In genomic region chr6:21371676-21372161, GRCh38 we compare ENCODE assay signal across 13 cellular contexts.
DNase-seq lines count a peak whose midpoint lies in the region; ATAC-seq, FAIRE-seq and TF ChIP-seq lines count a peak whose summit lies in the region.
"Had no signal": no experiment of that assay in that cellular context is flagged by ENCODE, and none has a peak within 500 bp of the region (broad histone marks: within the 10 kb centered on the region; RNA-seq: fewer than 3 reads in every experiment).

No MANE protein-coding gene starts in this region.

- H3K27me3 ChIP-seq in uterus, result no peaks in the 10 kb centered on the region
- H3K27me3 ChIP-seq: ascending aorta had no signal

- no peak overlapping the region for H3K4me3 ChIP-seq in uterus
- H3K4me3 ChIP-seq: ascending aorta had no signal

- DNase-seq in Right ventricle myocardium inferior (ENCODE audit: missing footprints), result no peak
- no peak for DNase-seq in cardiac septum (ENCODE audit: low spot score)
- DNase-seq in mesothelial cell of epicardium (ENCODE audit: low spot score in 2 of 2, unreplicated experiment in 2 of 2), result no peak
- no peak for DNase-seq in uterus
- no peak for DNase-seq in NCI-H2196 treated with DMSO at 0.1 percent for 48 hours (lab: John Stamatoyannopoulos, UW; ENCODE audit: unreplicated experiment)
- no peak for DNase-seq in activated CD8-positive, alpha-beta memory T cell treated with anti-CD3 and anti-CD28 coated beads, Interleukin-2, amount 50 U/mL, for 4 hours
- DNase-seq: activated T-cell treated with anti-CD3 and anti-CD28 coated beads, Interleukin-2, amount 50 U/mL, for 24 hours; NK-92 treated with Interleukin-12 subunit alpha and Interleukin-12 subunit beta, amount 100 ng/mL, for 24 hours had no signal

- FAIRE-seq in endometrium (lab: Jason Lieb, UNC), result peak; percentile 97
- FAIRE-seq: A204.1 had no signal

- no peaks in the 10 kb centered on the region for H3K9me3 ChIP-seq in uterus
- H3K9me3 ChIP-seq: ascending aorta had no signal

- no peaks in the 10 kb centered on the region for H3K9me3 Mint-ChIP-seq in mesothelial cell of epicardium
- H3K9me3 Mint-ChIP-seq: activated T-cell treated with anti-CD3 and anti-CD28 coated beads, Interleukin-2, amount 50 U/mL, for 24 hours; stimulated activated naive CD8-positive, alpha-beta T cell treated with anti-CD3 and anti-CD28 coated beads, Interleukin-15, Interleukin-2, amounts not matched to agents 100 ng/mL and 50 ng/mL, for 24 hours had no signal

- H3K27ac Mint-ChIP-seq in mesothelial cell of epicardium, result peak overlapping the region; percentile 98
- H3K27ac Mint-ChIP-seq: activated T-cell treated with anti-CD3 and anti-CD28 coated beads, Interleukin-2, amount 50 U/mL, for 24 hours; stimulated activated naive CD8-positive, alpha-beta T cell treated with anti-CD3 and anti-CD28 coated beads, Interleukin-15, Interleukin-2, amounts not matched to agents 100 ng/mL and 50 ng/mL, for 24 hours had no signal

- H3K4me1 Mint-ChIP-seq in mesothelial cell of epicardium, result peaks cover 49% of the 10 kb centered on the region

- ATAC-seq in Right ventricle myocardium inferior (peak; percentile 37), GM19395 (IDR thresholded peaks at IDR 0.05; ENCODE audit: unreplicated experiment) (no peak)

- no peaks in the 10 kb centered on the region for H3K27me3 Mint-ChIP-seq in mesothelial cell of epicardium (ENCODE audit: low read depth)
- H3K27me3 Mint-ChIP-seq: stimulated activated naive CD8-positive, alpha-beta T cell treated with anti-CD3 and anti-CD28 coated beads, Interleukin-15, Interleukin-2, amounts not matched to agents 100 ng/mL and 50 ng/mL, for 24 hours had no signal

- no peak for TF ChIP-seq POLR2A in uterus (IDR thresholded peaks at IDR 0.05)

- no peaks in the 10 kb centered on the region for H3K36me3 ChIP-seq in uterus
- H3K36me3 ChIP-seq: ascending aorta had no signal

- H3K4me3 Mint-ChIP-seq in mesothelial cell of epicardium, result no peak overlapping the region
- H3K4me3 Mint-ChIP-seq: activated T-cell treated with anti-CD3 and anti-CD28 coated beads, Interleukin-2, amount 50 U/mL, for 24 hours; stimulated activated naive CD8-positive, alpha-beta T cell treated with anti-CD3 and anti-CD28 coated beads, Interleukin-15, Interleukin-2, amounts not matched to agents 100 ng/mL and 50 ng/mL, for 24 hours had no signal

- H3K36me3 Mint-ChIP-seq in mesothelial cell of epicardium, result no peaks in the 10 kb centered on the region

- intact Hi-C loops in Right ventricle myocardium inferior (cut with DNase I) (no loop called here), cardiac septum (cut with DNase I) (no loop called here), uterus (cut with DNase I; ENCODE audit: low total_unique reads) (no loop called here)

- TF ChIP-seq CTCF in mesothelial cell of epicardium (IDR thresholded peaks at IDR 0.05; ENCODE audit: unreplicated experiment) (no peak), uterus (IDR thresholded peaks at IDR 0.05) (no peak)

- H3K4me1 ChIP-seq in uterus, result no peaks in the 10 kb centered on the region

- H3K27ac ChIP-seq in uterus, result peak overlapping the region; percentile 58 to 89
